In the genomic region with DNA sequence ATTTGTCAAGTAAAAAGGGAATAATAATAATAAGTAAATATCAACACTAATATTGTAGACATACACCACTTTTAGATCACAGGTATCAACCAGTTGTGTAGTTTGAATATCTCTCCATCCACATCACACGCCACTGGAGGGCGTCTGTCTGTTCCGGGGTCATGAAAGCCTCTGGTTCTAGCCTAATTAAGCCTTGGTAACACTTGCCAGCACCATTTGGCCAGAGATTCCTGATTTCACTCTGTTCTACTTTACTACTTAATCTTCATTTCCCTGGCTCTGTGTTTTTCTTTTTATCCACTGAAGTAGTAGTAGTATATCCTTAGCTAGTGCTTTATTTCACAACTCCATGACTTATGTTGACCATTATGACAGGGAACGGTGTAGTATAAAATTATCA, we compare ENCODE assay signal across 1 cellular context.
TF ChIP-seq lines count a peak whose summit lies in the region.

No MANE protein-coding gene starts in this region.

TF ChIP-seq in GM23338, 12 proteins besides CTCF, POLR2A, EP300 and RAD21 (continued from another document):
- TF ChIP-seq, protein P1, sequence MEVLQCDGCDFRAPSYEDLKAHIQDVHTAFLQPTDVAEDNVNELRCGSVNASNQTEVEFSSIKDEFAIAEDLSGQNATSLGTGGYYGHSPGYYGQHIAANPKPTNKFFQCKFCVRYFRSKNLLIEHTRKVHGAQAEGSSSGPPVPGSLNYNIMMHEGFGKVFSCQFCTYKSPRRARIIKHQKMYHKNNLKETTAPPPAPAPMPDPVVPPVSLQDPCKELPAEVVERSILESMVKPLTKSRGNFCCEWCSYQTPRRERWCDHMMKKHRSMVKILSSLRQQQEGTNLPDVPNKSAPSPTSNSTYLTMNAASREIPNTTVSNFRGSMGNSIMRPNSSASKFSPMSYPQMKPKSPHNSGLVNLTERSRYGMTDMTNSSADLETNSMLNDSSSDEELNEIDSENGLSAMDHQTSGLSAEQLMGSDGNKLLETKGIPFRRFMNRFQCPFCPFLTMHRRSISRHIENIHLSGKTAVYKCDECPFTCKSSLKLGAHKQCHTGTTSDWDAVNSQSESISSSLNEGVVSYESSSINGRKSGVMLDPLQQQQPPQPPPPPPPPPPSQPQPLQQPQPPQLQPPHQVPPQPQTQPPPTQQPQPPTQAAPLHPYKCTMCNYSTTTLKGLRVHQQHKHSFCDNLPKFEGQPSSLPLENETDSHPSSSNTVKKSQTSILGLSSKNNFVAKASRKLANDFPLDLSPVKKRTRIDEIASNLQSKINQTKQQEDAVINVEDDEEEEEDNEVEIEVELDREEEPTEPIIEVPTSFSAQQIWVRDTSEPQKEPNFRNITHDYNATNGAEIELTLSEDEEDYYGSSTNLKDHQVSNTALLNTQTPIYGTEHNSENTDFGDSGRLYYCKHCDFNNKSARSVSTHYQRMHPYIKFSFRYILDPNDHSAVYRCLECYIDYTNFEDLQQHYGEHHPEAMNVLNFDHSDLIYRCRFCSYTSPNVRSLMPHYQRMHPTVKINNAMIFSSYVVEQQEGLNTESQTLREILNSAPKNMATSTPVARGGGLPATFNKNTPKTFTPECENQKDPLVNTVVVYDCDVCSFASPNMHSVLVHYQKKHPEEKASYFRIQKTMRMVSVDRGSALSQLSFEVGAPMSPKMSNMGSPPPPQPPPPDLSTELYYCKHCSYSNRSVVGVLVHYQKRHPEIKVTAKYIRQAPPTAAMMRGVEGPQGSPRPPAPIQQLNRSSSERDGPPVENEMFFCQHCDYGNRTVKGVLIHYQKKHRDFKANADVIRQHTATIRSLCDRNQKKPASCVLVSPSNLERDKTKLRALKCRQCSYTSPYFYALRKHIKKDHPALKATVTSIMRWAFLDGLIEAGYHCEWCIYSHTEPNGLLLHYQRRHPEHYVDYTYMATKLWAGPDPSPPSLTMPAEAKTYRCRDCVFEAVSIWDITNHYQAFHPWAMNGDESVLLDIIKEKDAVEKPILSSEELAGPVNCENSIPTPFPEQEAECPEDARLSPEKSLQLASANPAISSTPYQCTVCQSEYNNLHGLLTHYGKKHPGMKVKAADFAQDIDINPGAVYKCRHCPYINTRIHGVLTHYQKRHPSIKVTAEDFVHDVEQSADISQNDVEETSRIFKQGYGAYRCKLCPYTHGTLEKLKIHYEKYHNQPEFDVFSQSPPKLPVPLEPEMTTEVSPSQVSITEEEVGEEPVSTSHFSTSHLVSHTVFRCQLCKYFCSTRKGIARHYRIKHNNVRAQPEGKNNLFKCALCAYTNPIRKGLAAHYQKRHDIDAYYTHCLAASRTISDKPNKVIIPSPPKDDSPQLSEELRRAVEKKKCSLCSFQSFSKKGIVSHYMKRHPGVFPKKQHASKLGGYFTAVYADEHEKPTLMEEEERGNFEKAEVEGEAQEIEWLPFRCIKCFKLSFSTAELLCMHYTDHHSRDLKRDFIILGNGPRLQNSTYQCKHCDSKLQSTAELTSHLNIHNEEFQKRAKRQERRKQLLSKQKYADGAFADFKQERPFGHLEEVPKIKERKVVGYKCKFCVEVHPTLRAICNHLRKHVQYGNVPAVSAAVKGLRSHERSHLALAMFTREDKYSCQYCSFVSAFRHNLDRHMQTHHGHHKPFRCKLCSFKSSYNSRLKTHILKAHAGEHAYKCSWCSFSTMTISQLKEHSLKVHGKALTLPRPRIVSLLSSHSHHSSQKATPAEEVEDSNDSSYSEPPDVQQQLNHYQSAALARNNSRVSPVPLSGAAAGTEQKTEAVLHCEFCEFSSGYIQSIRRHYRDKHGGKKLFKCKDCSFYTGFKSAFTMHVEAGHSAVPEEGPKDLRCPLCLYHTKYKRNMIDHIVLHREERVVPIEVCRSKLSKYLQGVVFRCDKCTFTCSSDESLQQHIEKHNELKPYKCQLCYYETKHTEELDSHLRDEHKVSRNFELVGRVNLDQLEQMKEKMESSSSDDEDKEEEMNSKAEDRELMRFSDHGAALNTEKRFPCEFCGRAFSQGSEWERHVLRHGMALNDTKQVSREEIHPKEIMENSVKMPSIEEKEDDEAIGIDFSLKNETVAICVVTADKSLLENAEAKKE (CRISPR knock-in tag; IDR thresholded peaks at IDR 0.05) = no peak
- no peak for TF ChIP-seq ZNF114 (CRISPR knock-in tag; IDR thresholded peaks at IDR 0.05)
- TF ChIP-seq, protein P2, sequence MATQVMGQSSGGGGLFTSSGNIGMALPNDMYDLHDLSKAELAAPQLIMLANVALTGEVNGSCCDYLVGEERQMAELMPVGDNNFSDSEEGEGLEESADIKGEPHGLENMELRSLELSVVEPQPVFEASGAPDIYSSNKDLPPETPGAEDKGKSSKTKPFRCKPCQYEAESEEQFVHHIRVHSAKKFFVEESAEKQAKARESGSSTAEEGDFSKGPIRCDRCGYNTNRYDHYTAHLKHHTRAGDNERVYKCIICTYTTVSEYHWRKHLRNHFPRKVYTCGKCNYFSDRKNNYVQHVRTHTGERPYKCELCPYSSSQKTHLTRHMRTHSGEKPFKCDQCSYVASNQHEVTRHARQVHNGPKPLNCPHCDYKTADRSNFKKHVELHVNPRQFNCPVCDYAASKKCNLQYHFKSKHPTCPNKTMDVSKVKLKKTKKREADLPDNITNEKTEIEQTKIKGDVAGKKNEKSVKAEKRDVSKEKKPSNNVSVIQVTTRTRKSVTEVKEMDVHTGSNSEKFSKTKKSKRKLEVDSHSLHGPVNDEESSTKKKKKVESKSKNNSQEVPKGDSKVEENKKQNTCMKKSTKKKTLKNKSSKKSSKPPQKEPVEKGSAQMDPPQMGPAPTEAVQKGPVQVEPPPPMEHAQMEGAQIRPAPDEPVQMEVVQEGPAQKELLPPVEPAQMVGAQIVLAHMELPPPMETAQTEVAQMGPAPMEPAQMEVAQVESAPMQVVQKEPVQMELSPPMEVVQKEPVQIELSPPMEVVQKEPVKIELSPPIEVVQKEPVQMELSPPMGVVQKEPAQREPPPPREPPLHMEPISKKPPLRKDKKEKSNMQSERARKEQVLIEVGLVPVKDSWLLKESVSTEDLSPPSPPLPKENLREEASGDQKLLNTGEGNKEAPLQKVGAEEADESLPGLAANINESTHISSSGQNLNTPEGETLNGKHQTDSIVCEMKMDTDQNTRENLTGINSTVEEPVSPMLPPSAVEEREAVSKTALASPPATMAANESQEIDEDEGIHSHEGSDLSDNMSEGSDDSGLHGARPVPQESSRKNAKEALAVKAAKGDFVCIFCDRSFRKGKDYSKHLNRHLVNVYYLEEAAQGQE (IDR thresholded peaks at IDR 0.05; ENCODE audit: unreplicated experiment) = no peak
